22 cellular contexts compared by ENCODE assay signal in the genomic region with DNA sequence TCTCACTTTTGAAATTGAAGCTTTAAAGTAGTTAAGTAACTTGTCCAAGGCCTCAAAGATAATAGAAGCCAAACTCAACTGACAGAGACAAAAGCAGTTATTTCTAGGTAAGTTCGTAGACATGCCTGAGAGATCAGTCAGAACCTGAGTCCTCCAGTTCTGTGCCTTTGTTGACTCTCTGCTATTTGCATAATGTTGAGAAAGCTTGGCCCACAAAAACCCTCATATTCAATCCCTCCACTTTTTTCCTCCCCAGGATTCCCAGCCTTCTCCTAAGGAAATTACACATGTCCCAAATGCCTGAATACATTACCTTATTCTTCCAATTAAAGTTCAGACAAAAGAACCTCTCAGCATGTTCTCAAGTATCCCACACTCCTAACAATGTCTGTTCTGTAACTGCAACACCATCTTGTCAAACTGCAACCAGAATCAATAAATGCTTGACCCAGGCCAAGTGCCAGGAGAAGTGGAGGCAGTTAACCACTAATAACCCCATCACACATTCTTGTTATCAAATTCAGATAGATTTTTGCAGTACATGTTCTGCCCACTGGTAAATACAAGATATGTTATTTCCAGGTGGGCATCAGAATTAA.
DNase-seq lines count a peak whose midpoint lies in the region; FAIRE-seq and TF ChIP-seq lines count a peak whose summit lies in the region.
"Had no signal": no experiment of that assay in that cellular context is flagged by ENCODE, and none has a peak within 500 bp of the region (broad histone marks: within the 10 kb centered on the region; RNA-seq: fewer than 3 reads in every experiment).

No MANE protein-coding gene starts in this region.

- CTCF ChIA-PET in H1 (lab: Charles Lee; ENCODE audit: partially characterized antibody): no interaction called here

- no peaks in the 10 kb centered on the region for H3K9me2 ChIP-seq in MM.1S (replicated peaks; ENCODE audit: insufficient read depth, low read length)

- no peak overlapping the region for H3K14ac ChIP-seq in H1 (ENCODE audit: insufficient read length)

- no peak overlapping the region for H3K56ac ChIP-seq in H1 (replicated peaks; ENCODE audit: insufficient read length, low read depth, low read length)

- no peak overlapping the region for H3K4ac ChIP-seq in H1 (replicated peaks; ENCODE audit: insufficient read length, low read depth, low read length)

- H2BK12ac ChIP-seq in H1 (ENCODE audit: low read depth, low read length): no peak overlapping the region

- no peak overlapping the region for H4K8ac ChIP-seq in H1 (ENCODE audit: extremely low read depth, insufficient read depth, low read length)

- H3K4me3 Mint-ChIP-seq in neural crest cell: no peak overlapping the region
- H3K4me3 Mint-ChIP-seq: CD4-positive, alpha-beta T cell; HFFc6 had no signal

- no peak overlapping the region for H2BK20ac ChIP-seq in H1 (ENCODE audit: low read length)

- H3K9me3 ChIP-seq in NT2/D1 (ENCODE audit: insufficient read depth, low read length) (no peaks in the 10 kb centered on the region), H1 (ENCODE audit: insufficient read depth in 2 of 2, low read depth in 1 of 2, low read length in 1 of 2) (no peaks in the 10 kb centered on the region; a peak in 1 of 4 replicates), MM.1S (replicated peaks; ENCODE audit: insufficient read depth, low read length) (no peaks in the 10 kb centered on the region)
- H3K9me3 ChIP-seq: A549 had no signal

- H2BK5ac ChIP-seq in H1 (ENCODE audit: low read depth, low read length): no peak overlapping the region

- TF ChIP-seq POLR2A in H1 (IDR thresholded peaks at IDR 0.05; ENCODE audit: control extremely low read depth in 1 of 2, low read depth in 2 of 2, low read length in 2 of 2): no peak

- WGBS in H1 (ENCODE audit: extremely low coverage in 1 of 2, insufficient coverage in 1 of 2, insufficient read length in 1 of 2, insufficient replicate concordance in 2 of 2, low coverage in 1 of 2, low lambda C conversion rate in 2 of 2, missing lambda C conversion rate in 1 of 2), 2 experiments: 85% methylated on average over 1 of the region's 1 CpG; no CpG with 5 or more reads in 1 of the 2 experiments

- H3K4me2 ChIP-seq in H1 (ENCODE audit: insufficient read depth in 1 of 2, low read depth in 2 of 2, low read length in 2 of 2) (no peak overlapping the region), MM.1S (ENCODE audit: low read depth, low read length) (no peak overlapping the region)
- H3K4me2 ChIP-seq: A549 had no signal

- no peaks in the 10 kb centered on the region for H3K9me3 Mint-ChIP-seq in neural crest cell

- H3K4me1 Mint-ChIP-seq in neural crest cell: peaks cover 19% of the 10 kb centered on the region

- no peaks in the 10 kb centered on the region for H3K79me1 ChIP-seq in H1 (ENCODE audit: low read depth, low read length)

- no peaks in the 10 kb centered on the region for H3K36me3 ChIP-seq in H7 (replicated peaks; ENCODE audit: control insufficient read depth, insufficient read depth, low read length)
- no peaks in the 10 kb centered on the region for H3K36me3 ChIP-seq in NT2/D1 (ENCODE audit: insufficient read depth, insufficient read length, low read length)
- no peaks in the 10 kb centered on the region for H3K36me3 ChIP-seq in H1 (ENCODE audit: control insufficient read depth in 2 of 4, insufficient read depth in 4 of 4, low read length in 3 of 4)
- H3K36me3 ChIP-seq in MM.1S (replicated peaks; ENCODE audit: insufficient read depth, low read length): no peaks in the 10 kb centered on the region

- H3K9ac ChIP-seq in NT2/D1 (ENCODE audit: insufficient read length, low read depth) (no peak overlapping the region), H1 (replicated peaks in 1 of 4; ENCODE audit: extremely low read depth in 1 of 4, low read depth in 3 of 4, low read length in 3 of 4) (no peak overlapping the region), MM.1S (ENCODE audit: low read length) (no peak overlapping the region)

- H3K27ac ChIP-seq in H1 (ENCODE audit: low read depth, low read length) (no peak overlapping the region), MM.1S (ENCODE audit: low read length) (no peak overlapping the region)
- H3K27ac ChIP-seq: A549 had no signal

- H3K18ac ChIP-seq in H1 (ENCODE audit: extremely low read depth, low read length): no peak overlapping the region

- H2AFZ ChIP-seq in H1 (ENCODE audit: low read length) (no peak overlapping the region), MM.1S (ENCODE audit: low read length) (no peak overlapping the region)

- H3K23me2 ChIP-seq in H1 (ENCODE audit: low read depth, low read length): no peaks in the 10 kb centered on the region

- no peak for TF ChIP-seq EP300 in H1 (IDR thresholded peaks at IDR 0.05; ENCODE audit: borderline replicate concordance in 1 of 2, low read depth in 2 of 2, low read length in 2 of 2)

- H3K27me3 ChIP-seq in H7 (ENCODE audit: control insufficient read depth, insufficient read depth, low read length) (no peaks in the 10 kb centered on the region), NT2/D1 (ENCODE audit: insufficient read depth, insufficient read length) (no peaks in the 10 kb centered on the region), H1 (replicated peaks in 1 of 4; ENCODE audit: control insufficient read depth in 3 of 4, extremely low read depth in 1 of 4, insufficient read depth in 3 of 4, low read length in 3 of 4) (no peaks in the 10 kb centered on the region), MM.1S (replicated peaks; ENCODE audit: insufficient read depth, low read length) (no peaks in the 10 kb centered on the region)

- H3K23ac ChIP-seq in H1 (ENCODE audit: insufficient read length): no peak overlapping the region

- H3K4me1 ChIP-seq in NT2/D1 (ENCODE audit: insufficient read depth, insufficient read length) (no peaks in the 10 kb centered on the region), H1 (replicated peaks in 1 of 4; ENCODE audit: control insufficient read depth in 3 of 4, insufficient read depth in 4 of 4, low read length in 3 of 4) (0 out of 7 replicates have a peak, but pooled peaks cover 0 to 6% (median 1%) of the 10 kb centered on the region in 4 experiments), MM.1S (ENCODE audit: low read length) (peaks cover 4% of the 10 kb centered on the region; the same call in 1 of the 2 replicates)
- H3K4me1 ChIP-seq: A549 had no signal

- no peak overlapping the region for H2BK120ac ChIP-seq in H1 (replicated peaks; ENCODE audit: low read depth, low read length)

- no peaks in the 10 kb centered on the region for H3F3A ChIP-seq in MM.1S (ENCODE audit: insufficient read depth, low read length)

- H2AK5ac ChIP-seq in H1 (ENCODE audit: low read depth, low read length): no peak overlapping the region

- FAIRE-seq in H1 (lab: Jason Lieb, UNC): peak; percentile 28
- FAIRE-seq: A549, GM12891, GM18507, RCC 7860 had no signal

- H3K4me3 ChIP-seq in H7 (ENCODE audit: insufficient read depth, low read depth, low read length) (no peak overlapping the region), NT2/D1 (ENCODE audit: insufficient read length, low read depth) (no peak overlapping the region), H1 (ENCODE audit: extremely low read depth in 1 of 4, insufficient read depth in 2 of 4, low read depth in 3 of 4, low read length in 4 of 4) (no peak overlapping the region), MM.1S (ENCODE audit: low read length) (no peak overlapping the region)
- H3K4me3 ChIP-seq: A549 had no signal

- no peaks in the 10 kb centered on the region for H3K79me2 ChIP-seq in H1 (ENCODE audit: control insufficient read depth in 1 of 2, insufficient read depth in 2 of 2, low read length in 2 of 2)
- no peaks in the 10 kb centered on the region for H3K79me2 ChIP-seq in MM.1S (ENCODE audit: low read length)

- TF ChIP-seq CTCF in H1 (IDR thresholded peaks at IDR 0.05; ENCODE audit: control extremely low read depth in 1 of 3, insufficient read depth in 1 of 3, low read depth in 1 of 3, low read length in 3 of 3): no peak
- TF ChIP-seq CTCF in neural crest cell (conservative IDR thresholded peaks at IDR 0.05): no peak
- no peak for TF ChIP-seq CTCF in MM.1S (IDR thresholded peaks at IDR 0.05; ENCODE audit: low read length)

- no peak overlapping the region for H4K91ac ChIP-seq in H1 (replicated peaks; ENCODE audit: insufficient read length, low read length)

- H4K5ac ChIP-seq in H1 (ENCODE audit: insufficient read length, low read depth, low read length): no peak overlapping the region

- POLR2A ChIA-PET in H1 (lab: Charles Lee; ENCODE audit: partially characterized antibody): no interaction called here

- peak overlapping the region; percentile 14 for H3K27ac Mint-ChIP-seq in neural crest cell (ENCODE audit: unreplicated experiment)
- H3K27ac Mint-ChIP-seq: CD4-positive, alpha-beta T cell; HFFc6 had no signal

- no peaks in the 10 kb centered on the region for H3K27me3 Mint-ChIP-seq in neural crest cell (ENCODE audit: low read depth)
- H3K27me3 Mint-ChIP-seq: CD4-positive, alpha-beta T cell had no signal

- TF ChIP-seq RAD21 in H1 (IDR thresholded peaks at IDR 0.05 in 1 of 2, conservative IDR thresholded peaks at IDR 0.05 in 1 of 2; ENCODE audit: low read depth in 2 of 2, low read length in 2 of 2): no peak

- no peak overlapping the region for H2BK15ac ChIP-seq in H1 (ENCODE audit: low read length)

- peak; percentile 13 for DNase-seq in H7
- peak; percentile 9 for DNase-seq in NT2/D1 (ENCODE audit: low read depth, low spot score)
- peak in 1 of 2 experiments; percentile 19 for DNase-seq in H1 (ENCODE audit: low read depth in 1 of 2, low spot score in 2 of 2)
- DNase-seq in neural crest cell (ENCODE audit: low read depth, low spot score): no peak
- DNase-seq in MM.1S: no peak
- no peak for DNase-seq in occipital lobe (lab: John Stamatoyannopoulos, UW)
- no peak for DNase-seq in effector CD4-positive, alpha-beta T cell
- DNase-seq in NCI-H187 (lab: John Stamatoyannopoulos, UW): no peak
- DNase-seq: CD4-positive, alpha-beta T cell; DMS53; HFFc6; IMR-90; NCI-H1436; NCI-H2029; NCI-H2171 treated with DMSO at 0.1 percent for 48 hours; NCI-H446; NK-92 treated with Interleukin-12 subunit alpha and Interleukin-12 subunit beta, amount 100 ng/mL, for 24 hours; SHP77 had no signal

- H3K36me3 Mint-ChIP-seq in neural crest cell (ENCODE audit: low read depth): no peaks in the 10 kb centered on the region

- H4K20me1 ChIP-seq in H1 (replicated peaks in 1 of 2; ENCODE audit: control insufficient read depth in 1 of 2, insufficient read depth in 2 of 2, low read length in 2 of 2): no peaks in the 10 kb centered on the region
- H4K20me1 ChIP-seq in MM.1S (ENCODE audit: insufficient read depth, low read length): no peaks in the 10 kb centered on the region

TF ChIP-seq in H1, 55 proteins besides CTCF, POLR2A, EP300 and RAD21 (continues in another document):
- TF ChIP-seq ASH2L (IDR thresholded peaks at IDR 0.05; ENCODE audit: low read length) (no peak), TCF12 (IDR thresholded peaks at IDR 0.05; ENCODE audit: low read depth, low read length) (no peak), BRCA1 (IDR thresholded peaks at IDR 0.05; ENCODE audit: low read depth, low read length) (no peak), HDAC2 (IDR thresholded peaks at IDR 0.05; ENCODE audit: borderline replicate concordance in 1 of 2, low read depth in 2 of 2, low read length in 2 of 2) (no peak), EGR1 (IDR thresholded peaks at IDR 0.05; ENCODE audit: borderline replicate concordance, low read depth, low read length) (no peak), SP2 (IDR thresholded peaks at IDR 0.05; ENCODE audit: low read length) (no peak), CEBPB (IDR thresholded peaks at IDR 0.05; ENCODE audit: low read depth, low read length) (no peak)

Comparison
In these comparisons a context has a peak if more than half of its experiments do, and no peak if none do; other contexts are left out.
1. DNase-seq: peak in H7 (single experiment) and NT2/D1 (single experiment); none in neural crest cell (single experiment), MM.1S (single experiment), occipital lobe (single experiment), effector CD4-positive, alpha-beta T cell (single experiment) and NCI-H187 (0 of 2).